Comparison of ENCODE assay signal across 17 cellular contexts in the genomic region with DNA sequence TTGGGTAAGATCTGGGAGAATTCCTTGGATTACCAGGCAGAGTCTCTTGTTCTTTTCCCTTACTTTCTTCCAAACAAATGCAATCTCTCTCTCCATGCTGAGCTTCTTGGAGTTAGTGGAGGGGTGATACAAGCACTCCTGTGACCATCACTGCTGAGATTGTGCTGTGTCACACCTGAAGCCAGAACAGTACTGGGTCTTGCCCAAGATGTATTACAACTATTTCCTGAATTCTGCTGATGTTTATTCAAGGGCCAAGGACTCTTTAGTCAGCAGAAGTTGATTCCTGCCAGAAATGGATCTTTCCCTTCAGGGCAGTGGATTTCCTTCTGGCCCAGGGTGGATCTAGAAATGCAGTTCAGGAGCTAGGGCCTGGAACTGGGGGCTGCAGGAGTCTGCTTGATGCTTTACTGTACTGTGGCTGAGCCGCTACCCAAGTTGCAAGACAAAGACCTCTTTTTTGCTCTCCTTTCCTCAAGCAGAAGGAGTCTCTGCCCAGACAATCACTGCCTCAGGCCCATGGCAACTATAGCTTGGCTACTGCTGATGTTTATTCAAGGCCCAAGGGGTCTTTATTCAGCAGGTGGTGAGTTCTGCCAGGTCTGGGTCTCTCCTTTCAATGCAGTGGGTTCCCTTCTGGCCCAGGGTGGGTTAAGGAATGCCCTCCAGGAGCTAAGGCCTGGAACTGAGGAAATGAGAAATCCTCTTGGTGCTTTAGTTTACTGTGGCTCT.
DNase-seq lines count a peak whose midpoint lies in the region; ATAC-seq and TF ChIP-seq lines count a peak whose summit lies in the region.
"Had no signal": no experiment of that assay in that cellular context is flagged by ENCODE, and none has a peak within 500 bp of the region (broad histone marks: within the 10 kb centered on the region; RNA-seq: fewer than 3 reads in every experiment).

No MANE protein-coding gene starts in this region.

- H3K36me3 ChIP-seq in PC-3 (ENCODE audit: low read depth, low read length) (no peaks in the 10 kb centered on the region), left lung (no peaks in the 10 kb centered on the region), upper lobe of right lung (no peaks in the 10 kb centered on the region), PC-9 (ENCODE audit: low read depth) (no peaks in the 10 kb centered on the region), ascending aorta (no peaks in the 10 kb centered on the region)
- H3K36me3 ChIP-seq: HAP-1 had no signal

- no peak overlapping the region for H3K9ac ChIP-seq in PC-3 (ENCODE audit: low read length)

- H3K9me3 ChIP-seq in PC-3 (ENCODE audit: low read length): no peaks in the 10 kb centered on the region
- H3K9me3 ChIP-seq in left lung: no peaks in the 10 kb centered on the region
- no peaks in the 10 kb centered on the region for H3K9me3 ChIP-seq in upper lobe of right lung
- no peaks in the 10 kb centered on the region for H3K9me3 ChIP-seq in PC-9 (ENCODE audit: insufficient read depth, low read depth)
- H3K9me3 ChIP-seq in ascending aorta: peaks cover 0 to 8% of the 10 kb centered on the region in 2 donors
- H3K9me3 ChIP-seq: HAP-1 had no signal

- CTCF ChIA-PET in PC-3 (lab: Charles Lee) (no interaction called here), PC-9 (lab: Charles Lee) (no interaction called here)

- H3K4me2 ChIP-seq in PC-3 (ENCODE audit: low read length) (no peak overlapping the region), PC-9 (no peak overlapping the region)

- TF ChIP-seq CTCF in PC-3 (conservative IDR thresholded peaks at IDR 0.05; ENCODE audit: low read depth, low read length) (no peak), left lung (IDR thresholded peaks at IDR 0.05) (no peak), upper lobe of right lung (IDR thresholded peaks at IDR 0.05) (no peak), PC-9 (conservative IDR thresholded peaks at IDR 0.05) (no peak), ascending aorta (IDR thresholded peaks at IDR 0.05) (no peak)

- no peaks in the 10 kb centered on the region for H3F3A ChIP-seq in PC-3 (ENCODE audit: low read length, unreplicated experiment)
- H3F3A ChIP-seq in PC-9 (ENCODE audit: insufficient read depth, low read depth): no peaks in the 10 kb centered on the region

- H3K9me2 ChIP-seq in PC-3 (replicated peaks; ENCODE audit: low read length) (no peaks in the 10 kb centered on the region), PC-9 (ENCODE audit: insufficient read depth) (0 out of 2 replicates have a peak, but pooled peaks cover 6% of the 10 kb centered on the region)

- H2AFZ ChIP-seq in PC-3 (ENCODE audit: low read length): no peak overlapping the region
- no peak overlapping the region for H2AFZ ChIP-seq in PC-9

- 0 out of 2 replicates have a peak overlapping the region, but pooled peaks have one; percentile 18 for H3K27ac ChIP-seq in PC-3 (ENCODE audit: low read length)
- H3K27ac ChIP-seq in caudate nucleus (ENCODE audit: low read depth, low read length): peak overlapping the region; percentile 33
- no peak overlapping the region for H3K27ac ChIP-seq in left lung
- no peak overlapping the region for H3K27ac ChIP-seq in upper lobe of right lung
- no peak overlapping the region for H3K27ac ChIP-seq in PC-9
- H3K27ac ChIP-seq in ascending aorta: no peak overlapping the region
- H3K27ac ChIP-seq: C4-2B, HL-60 had no signal

- BruUV-seq in PC-3 (replicated peaks; lab: Mats Ljungman, UMichigan): no TSS peak
- no TSS peak for BruUV-seq in PC-9 (replicated peaks; lab: Mats Ljungman, UMichigan)

- peak; percentile 43 for DNase-seq in PC-3
- DNase-seq in caudate nucleus (lab: John Stamatoyannopoulos, UW): no peak
- DNase-seq in left lung: no peak
- DNase-seq in upper lobe of right lung: no peak
- no peak for DNase-seq in PC-9
- DNase-seq in ascending aorta (ENCODE audit: low spot score in 2 of 2): no peak
- DNase-seq in T-helper 1 cell: no peak
- DNase-seq: DMS79, NCI-H1105, NCI-H1694, NCI-H2081 treated with DMSO at 0.1 percent for 48 hours, NCI-H510A, SHP77 treated with DMSO at 0.1 percent for 48 hours had no signal

- H3K27me3 ChIP-seq in PC-3 (ENCODE audit: low read length): no peaks in the 10 kb centered on the region
- H3K27me3 ChIP-seq in left lung: no peaks in the 10 kb centered on the region
- H3K27me3 ChIP-seq in upper lobe of right lung: no peaks in the 10 kb centered on the region
- H3K27me3 ChIP-seq in PC-9 (ENCODE audit: insufficient read depth, low read depth): no peaks in the 10 kb centered on the region
- no peaks in the 10 kb centered on the region for H3K27me3 ChIP-seq in ascending aorta

- POLR2A ChIA-PET in PC-3 (lab: Charles Lee; ENCODE audit: unreplicated experiment) (no interaction called here), PC-9 (lab: Charles Lee; ENCODE audit: unreplicated experiment) (no interaction called here)

- H4K20me1 ChIP-seq in PC-3 (ENCODE audit: low read length) (no peaks in the 10 kb centered on the region), PC-9 (ENCODE audit: insufficient read depth) (no peaks in the 10 kb centered on the region)

- intact Hi-C loops in PC-3 (cut with micrococcal nuclease): no loop called here
- intact Hi-C loops in left lung (cut with DNase I): no loop called here
- intact Hi-C loops in upper lobe of right lung (cut with DNase I): no loop called here
- intact Hi-C loops in PC-9 (cut with micrococcal nuclease; ENCODE audit: unreplicated experiment): no loop called here
- intact Hi-C loops in ascending aorta (cut with DNase I): no loop called here

- H3K4me1 ChIP-seq in PC-3 (ENCODE audit: insufficient read depth, low read length) (peaks cover 13% of the 10 kb centered on the region), left lung (no peaks in the 10 kb centered on the region), upper lobe of right lung (no peaks in the 10 kb centered on the region), PC-9 (replicated peaks; ENCODE audit: insufficient read depth) (no peaks in the 10 kb centered on the region), ascending aorta (no peaks in the 10 kb centered on the region)

- no peak overlapping the region for H3K4me3 ChIP-seq in PC-3 (ENCODE audit: low read length)
- H3K4me3 ChIP-seq in left lung: no peak overlapping the region
- no peak overlapping the region for H3K4me3 ChIP-seq in upper lobe of right lung
- no peak overlapping the region for H3K4me3 ChIP-seq in PC-9
- no peak overlapping the region for H3K4me3 ChIP-seq in ascending aorta
- H3K4me3 ChIP-seq: HAP-1 had no signal

- no peaks in the 10 kb centered on the region for H3K79me2 ChIP-seq in PC-3 (ENCODE audit: low read length)
- H3K79me2 ChIP-seq in PC-9 (ENCODE audit: low read depth): no peaks in the 10 kb centered on the region

- ATAC-seq in PC-3 (no peak; the same call in 1 of the 2 replicates), left lung (peak; percentile 68), upper lobe of right lung (peak; percentile 79)
- ATAC-seq: SK-N-SH treated with all-trans-retinoic acid at 6 μM for 48 hours had no signal

Comparison
In these comparisons a context has a peak if more than half of its experiments do, and no peak if none do; other contexts are left out.
1. H3K27ac ChIP-seq: peak in PC-3 (single experiment) and caudate nucleus (single experiment); none in left lung (0 of 2), upper lobe of right lung (single experiment), PC-9 (single experiment) and ascending aorta (0 of 2).